ENCODE assay signal across 2 cellular contexts in the genomic region with DNA sequence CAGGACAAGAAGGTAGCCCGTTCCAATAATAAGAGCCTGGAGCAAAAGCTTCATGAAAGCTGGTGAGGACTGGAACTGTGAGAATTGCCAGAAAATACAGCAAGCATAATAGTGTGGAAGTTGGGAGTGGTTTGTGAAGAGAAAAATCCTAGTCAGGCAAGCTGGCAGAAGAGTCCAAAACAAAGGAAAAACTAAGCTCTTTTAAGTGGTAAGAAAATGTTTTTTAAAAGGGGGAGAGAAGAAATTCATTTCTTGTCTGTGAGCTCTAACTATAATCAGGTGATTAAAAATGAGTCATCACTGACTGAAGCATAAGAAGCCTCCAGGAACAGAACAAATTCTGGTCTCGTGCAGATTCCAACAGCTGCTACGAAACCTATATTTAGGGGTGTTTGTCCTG.
TF ChIP-seq lines count a peak whose summit lies in the region.

No MANE protein-coding gene starts in this region.

TF ChIP-seq in A549, 52 proteins besides CTCF, POLR2A, EP300 and RAD21:
- TF ChIP-seq NR3C1 (IDR thresholded peaks at IDR 0.05) = no peak
- no peak for TF ChIP-seq FOSL2 (IDR thresholded peaks at IDR 0.05)
- peak; percentile 52 for TF ChIP-seq FOSL2 (CRISPR knock-in tag; IDR thresholded peaks at IDR 0.05)

TF ChIP-seq in IMR-90, 13 proteins besides CTCF, POLR2A, EP300 and RAD21:
- TF ChIP-seq MXI1 (IDR thresholded peaks at IDR 0.05; ENCODE audit: borderline replicate concordance, low read depth, low read length) (no peak), NFE2L2 (IDR thresholded peaks at IDR 0.05; ENCODE audit: low read depth, low read length) (no peak), MAZ (IDR thresholded peaks at IDR 0.05; ENCODE audit: borderline replicate concordance, low read depth, low read length) (no peak), CHD1 (IDR thresholded peaks at IDR 0.05; ENCODE audit: low read depth, low read length) (no peak), MAFK (IDR thresholded peaks at IDR 0.05; ENCODE audit: low read depth, low read length) (no peak), RFX5 (IDR thresholded peaks at IDR 0.05; ENCODE audit: low read depth, low read length) (no peak), RCOR1 (IDR thresholded peaks at IDR 0.05; ENCODE audit: insufficient replicate concordance, low read length) (no peak), FOS (IDR thresholded peaks at IDR 0.05; ENCODE audit: low read depth, low read length) (no peak), CEBPB (IDR thresholded peaks at IDR 0.05; ENCODE audit: low read depth, low read length) (no peak), BHLHE40 (IDR thresholded peaks at IDR 0.05; ENCODE audit: low read depth, low read length) (no peak)
- TF ChIP-seq, protein P1, sequence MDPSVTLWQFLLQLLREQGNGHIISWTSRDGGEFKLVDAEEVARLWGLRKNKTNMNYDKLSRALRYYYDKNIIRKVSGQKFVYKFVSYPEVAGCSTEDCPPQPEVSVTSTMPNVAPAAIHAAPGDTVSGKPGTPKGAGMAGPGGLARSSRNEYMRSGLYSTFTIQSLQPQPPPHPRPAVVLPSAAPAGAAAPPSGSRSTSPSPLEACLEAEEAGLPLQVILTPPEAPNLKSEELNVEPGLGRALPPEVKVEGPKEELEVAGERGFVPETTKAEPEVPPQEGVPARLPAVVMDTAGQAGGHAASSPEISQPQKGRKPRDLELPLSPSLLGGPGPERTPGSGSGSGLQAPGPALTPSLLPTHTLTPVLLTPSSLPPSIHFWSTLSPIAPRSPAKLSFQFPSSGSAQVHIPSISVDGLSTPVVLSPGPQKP (IDR thresholded peaks at IDR 0.05; ENCODE audit: borderline replicate concordance, low read depth, low read length) = no peak
- TF ChIP-seq, protein P2, sequence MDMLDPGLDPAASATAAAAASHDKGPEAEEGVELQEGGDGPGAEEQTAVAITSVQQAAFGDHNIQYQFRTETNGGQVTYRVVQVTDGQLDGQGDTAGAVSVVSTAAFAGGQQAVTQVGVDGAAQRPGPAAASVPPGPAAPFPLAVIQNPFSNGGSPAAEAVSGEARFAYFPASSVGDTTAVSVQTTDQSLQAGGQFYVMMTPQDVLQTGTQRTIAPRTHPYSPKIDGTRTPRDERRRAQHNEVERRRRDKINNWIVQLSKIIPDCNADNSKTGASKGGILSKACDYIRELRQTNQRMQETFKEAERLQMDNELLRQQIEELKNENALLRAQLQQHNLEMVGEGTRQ (IDR thresholded peaks at IDR 0.05; ENCODE audit: low read depth, low read length) = no peak
